In the genomic region with DNA sequence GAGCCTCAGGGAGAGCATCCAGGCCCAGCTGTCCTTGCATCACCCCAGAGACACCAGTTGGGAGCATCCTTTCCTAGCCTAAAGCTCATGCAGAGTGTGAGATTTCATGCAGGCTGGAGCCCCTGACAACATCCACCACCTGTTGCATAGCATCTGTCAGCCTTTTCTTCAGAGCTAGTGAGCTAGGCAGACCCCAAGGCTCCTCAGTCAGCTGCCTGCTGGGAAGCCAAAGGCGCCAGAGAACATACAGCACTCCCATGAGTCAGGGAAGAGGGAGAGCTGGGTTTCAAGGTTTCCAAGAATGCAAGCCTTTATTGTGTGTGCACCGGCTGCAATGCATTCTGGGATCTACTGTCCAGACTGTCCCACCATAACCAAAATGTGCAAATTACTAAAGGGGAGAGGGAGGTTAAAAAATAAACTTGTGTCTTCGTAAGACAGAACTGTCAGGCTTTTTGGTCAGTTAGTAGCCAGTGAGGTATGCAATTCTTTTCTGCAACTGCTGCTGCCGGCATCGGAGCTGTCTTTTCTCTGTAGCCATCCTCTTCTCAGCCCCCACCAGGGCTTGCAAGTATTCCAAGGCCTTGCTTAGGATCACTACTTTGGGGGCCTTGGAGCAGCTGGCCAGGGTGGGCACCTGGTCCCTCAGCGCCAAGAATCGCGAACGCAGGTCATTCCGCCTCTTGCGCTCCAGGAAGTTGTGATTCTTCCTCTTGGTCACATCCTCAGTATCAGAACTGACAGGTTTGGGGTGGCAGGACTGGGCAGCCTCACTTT, we compare ENCODE assay signal across 13 cellular contexts. TPM values are rescaled to one million over a fixed set of nuclear protein-coding genes. Genes with fewer than 3 reads are reported as not detected.
A peak's percentile ranks its signal among the peaks of the same experiment; 100 is the strongest.
DNase-seq lines count a peak whose midpoint lies in the region; ATAC-seq and TF ChIP-seq lines count a peak whose summit lies in the region.
"Had no signal": no experiment of that assay in that cellular context is flagged by ENCODE, and none has a peak within 500 bp of the region (broad histone marks: within the 10 kb centered on the region; RNA-seq: fewer than 3 reads in every experiment).

No MANE protein-coding gene starts in this region.

- no peak overlapping the region for H3K14ac ChIP-seq in mesenchymal stem cell (ENCODE audit: low read length in 2 of 2)

- no peak overlapping the region for H3K23ac ChIP-seq in mesenchymal stem cell (ENCODE audit: low read length in 2 of 2)

- no peak for TF ChIP-seq CTCF in astrocyte of the cerebellum (IDR thresholded peaks at IDR 0.05; ENCODE audit: low read depth, low read length, missing control alignments)

- ATAC-seq in HG03045 (IDR thresholded peaks at IDR 0.05; ENCODE audit: unreplicated experiment): no peak
- ATAC-seq: activated naive CD8-positive, alpha-beta T cell treated with anti-CD3 and anti-CD28 coated beads, Interleukin-2, amount 50 U/mL, for 24 hours had no signal

- no peak overlapping the region for H3K4ac ChIP-seq in mesenchymal stem cell (ENCODE audit: low read depth in 1 of 2, low read length in 2 of 2)

- peaks cover 0 to 2% of the 10 kb centered on the region in 2 experiments for H3K36me3 ChIP-seq in mesenchymal stem cell (ENCODE audit: control insufficient read depth in 1 of 2, insufficient read depth in 2 of 2, low read depth in 1 of 2, low read length in 2 of 2)
- H3K36me3 ChIP-seq: HAP-1, sigmoid colon, tibial nerve had no signal

- H2BK120ac ChIP-seq in mesenchymal stem cell (ENCODE audit: low read depth, low read length): no peak overlapping the region

- H2BK12ac ChIP-seq in mesenchymal stem cell (ENCODE audit: low read length in 2 of 2): no peak overlapping the region

- 94% methylated on average over 11 of the region's 11 CpGs for WGBS in mesenchymal stem cell

- H3K27me3 ChIP-seq in mesenchymal stem cell (ENCODE audit: control insufficient read depth in 1 of 2, insufficient read depth in 1 of 2, low read length in 2 of 2): peaks cover 37 to 69% of the 10 kb centered on the region in 2 experiments

- H3K18ac ChIP-seq in mesenchymal stem cell (ENCODE audit: low read depth in 1 of 2, low read length in 2 of 2): no peak overlapping the region

- no peak overlapping the region for H4K8ac ChIP-seq in mesenchymal stem cell (ENCODE audit: low read length)

- H3K79me1 ChIP-seq in mesenchymal stem cell (replicated peaks; ENCODE audit: low read length, poor library complexity, severe bottlenecking): no peaks in the 10 kb centered on the region

- H3K4me3 ChIP-seq in astrocyte of the cerebellum (ENCODE audit: low read depth, low read length) (no peak overlapping the region), mesenchymal stem cell (ENCODE audit: insufficient read depth in 1 of 2, low read depth in 1 of 2, low read length in 2 of 2) (no peak overlapping the region)
- H3K4me3 ChIP-seq: HAP-1, sigmoid colon, tibial nerve had no signal

- H2BK5ac ChIP-seq in mesenchymal stem cell (ENCODE audit: low read depth, low read length, poor library complexity, severe bottlenecking): no peak overlapping the region

- no peak overlapping the region for H2AFZ ChIP-seq in mesenchymal stem cell (ENCODE audit: low read depth, low read length)

- peaks cover 15% of the 10 kb centered on the region for H3K4me1 ChIP-seq in mesenchymal stem cell (ENCODE audit: control insufficient read depth, insufficient read depth, low read depth, low read length)

- H4K91ac ChIP-seq in mesenchymal stem cell (ENCODE audit: low read length): no peak overlapping the region

- no peak overlapping the region for H2AK5ac ChIP-seq in mesenchymal stem cell (ENCODE audit: low read length, severe bottlenecking)

- H3K9ac ChIP-seq in mesenchymal stem cell (ENCODE audit: low read length): no peak overlapping the region

- no peak overlapping the region for H2BK15ac ChIP-seq in mesenchymal stem cell (ENCODE audit: low read depth, poor library complexity, severe bottlenecking)

- H3K4me2 ChIP-seq in mesenchymal stem cell (ENCODE audit: low read length, poor library complexity, severe bottlenecking): no peak overlapping the region

- in situ Hi-C loops in astrocyte of the cerebellum (cut with HindIII; ENCODE audit: low sequenced_read_pairs): loop anchor here (5.0 kb wide), 1 partner anchor 95 kb away; no protein-coding TSS in a partner anchor

- H3K9me3 ChIP-seq in mesenchymal stem cell (ENCODE audit: control insufficient read depth, low read length): no peaks in the 10 kb centered on the region
- H3K9me3 ChIP-seq: HAP-1, sigmoid colon, tibial nerve had no signal

- H3K27ac ChIP-seq in mesenchymal stem cell (ENCODE audit: low read length, poor library complexity, severe bottlenecking): no peak overlapping the region
- H3K27ac ChIP-seq: C4-2B, sigmoid colon had no signal

- DNase-seq in EH (ENCODE audit: low read depth) (peak; percentile 65), NCI-H1694 treated with DMSO at 0.1 percent for 48 hours (lab: John Stamatoyannopoulos, UW) (peak; percentile 100), astrocyte of the cerebellum (ENCODE audit: low read depth) (peak; percentile 39), mesenchymal stem cell (peak; percentile 46), germinal center (ENCODE audit: low spot score) (no peak), activated gamma-delta T cell (lab: John Stamatoyannopoulos, UW) (no peak)
- no peak for DNase-seq in NK-92 treated with Interleukin-12 subunit alpha and Interleukin-12 subunit beta, amount 100 ng/mL, for 24 hours (lab: John Stamatoyannopoulos, UW)
- DNase-seq: activated naive CD8-positive, alpha-beta T cell treated with anti-CD3 and anti-CD28 coated beads, Interleukin-2, amount 50 U/mL, for 24 hours; sigmoid colon had no signal

RNA-seq across cellular contexts. Expression of gene MYCL, which starts 4.6 kb away (rescaled TPM):
- polyA plus RNA-seq in mesenchymal stem cell (2013, experiment 1 of 2): 0.04 TPM
- 0.03 TPM for polyA plus RNA-seq in mesenchymal stem cell (2013, experiment 2 of 2)

RNA-seq across cellular contexts. Expression of gene TRIT1, which starts 13.8 kb away (rescaled TPM):
- polyA plus RNA-seq in mesenchymal stem cell (2013, experiment 1 of 2): 10.1 TPM
- 10.4 TPM for polyA plus RNA-seq in mesenchymal stem cell (2013, experiment 2 of 2)

RNA-seq across cellular contexts. Expression of gene MFSD2A, which starts 57.8 kb away (rescaled TPM):
- polyA plus RNA-seq in mesenchymal stem cell (2013, experiment 1 of 2): 0.72 TPM
- polyA plus RNA-seq in mesenchymal stem cell (2013, experiment 2 of 2): 0.67 TPM

Comparison
In these comparisons a context has a peak if more than half of its experiments do, and no peak if none do; other contexts are left out.
1. DNase-seq: peak in EH (single experiment), NCI-H1694 treated with DMSO at 0.1 percent for 48 hours (single experiment), astrocyte of the cerebellum (single experiment) and mesenchymal stem cell (single experiment); none in NK-92 treated with Interleukin-12 subunit alpha and Interleukin-12 subunit beta, amount 100 ng/mL, for 24 hours (single experiment), germinal center (single experiment) and activated gamma-delta T cell (single experiment).